In the genomic region with DNA sequence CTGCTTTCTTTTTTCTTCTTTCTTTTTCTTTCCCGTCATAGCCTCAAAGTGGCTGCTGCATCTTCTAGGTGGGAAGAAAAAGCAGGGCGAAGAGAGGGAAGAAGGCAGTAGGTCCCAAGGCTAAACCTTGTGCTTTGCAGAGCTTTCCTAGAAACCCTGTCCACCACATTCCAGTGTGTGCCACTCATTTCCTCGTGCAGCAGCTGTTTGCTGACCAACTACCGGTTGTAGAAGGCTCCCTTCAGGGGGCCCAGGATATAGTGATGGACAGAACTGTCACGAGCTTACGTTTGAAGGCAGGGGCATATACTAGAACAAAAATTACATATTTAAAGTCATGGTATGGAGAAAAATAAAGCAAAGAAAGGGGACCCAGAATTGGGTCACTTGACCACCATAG, we compare ENCODE assay signal across 19 cellular contexts.
DNase-seq lines count a peak whose midpoint lies in the region; ATAC-seq and TF ChIP-seq lines count a peak whose summit lies in the region.
"Had no signal": no experiment of that assay in that cellular context is flagged by ENCODE, and none has a peak within 500 bp of the region (broad histone marks: within the 10 kb centered on the region; RNA-seq: fewer than 3 reads in every experiment).

No MANE protein-coding gene starts in this region.

- peaks cover 4% of the 10 kb centered on the region; the same call in 1 of the 2 replicates for H3K36me3 ChIP-seq in IMR-90 (ENCODE audit: control insufficient read depth, insufficient read depth, low read length)
- H3K36me3 ChIP-seq in CD4-positive, alpha-beta memory T cell (ENCODE audit: insufficient read depth, low read length): no peaks in the 10 kb centered on the region
- no peaks in the 10 kb centered on the region for H3K36me3 ChIP-seq in ovary
- H3K36me3 ChIP-seq: gastrocnemius medialis, thoracic aorta had no signal

- H3K36me3 Mint-ChIP-seq in chondrocyte (ENCODE audit: low read depth): peaks cover 15% of the 10 kb centered on the region
- no peaks in the 10 kb centered on the region for H3K36me3 Mint-ChIP-seq in activated CD4-positive, alpha-beta memory T cell treated with anti-CD3 and anti-CD28 coated beads for 36 hours
- peaks cover 0 to 8% of the 10 kb centered on the region in 2 donors for H3K36me3 Mint-ChIP-seq in CD4-positive, alpha-beta memory T cell

- H3K79me1 ChIP-seq in IMR-90 (ENCODE audit: low read depth in 1 of 2, low read length in 2 of 2): peaks cover 4 to 44% of the 10 kb centered on the region in 2 experiments; a peak in 3 of 4 replicates

- H3K4me1 Mint-ChIP-seq in chondrocyte (ENCODE audit: low read depth): peaks cover 64% of the 10 kb centered on the region
- H3K4me1 Mint-ChIP-seq in activated CD4-positive, alpha-beta memory T cell treated with anti-CD3 and anti-CD28 coated beads for 36 hours (ENCODE audit: low read depth): peaks cover 9% of the 10 kb centered on the region
- H3K4me1 Mint-ChIP-seq in CD4-positive, alpha-beta memory T cell: peaks cover 6 to 36% (median 9%) of the 10 kb centered on the region in 4 donors

- TF ChIP-seq POLR2A in IMR-90 (IDR thresholded peaks at IDR 0.05; ENCODE audit: low read depth, low read length) (no peak), ovary (IDR thresholded peaks at IDR 0.05) (no peak)

- peak; percentile 17 for DNase-seq in ACHN
- peak; percentile 85 for DNase-seq in IMR-90
- DNase-seq in chondrocyte (ENCODE audit: low spot score): no peak
- peak; percentile 57 for DNase-seq in kidney tubule cell (ENCODE audit: low spot score)
- DNase-seq in stimulated activated CD4-positive, alpha-beta T cell treated with anti-CD3 and anti-CD28 coated beads, Interleukin-2, amount 100 ng/mL, for 24 hours: no peak
- no peak for DNase-seq in activated CD4-positive, alpha-beta memory T cell treated with anti-CD3 and anti-CD28 coated beads for 36 hours
- no peak for DNase-seq in CD4-positive, alpha-beta memory T cell
- no peak for DNase-seq in ovary
- DNase-seq: activated naive CD4-positive, alpha-beta T cell treated with anti-CD3 and anti-CD28 coated beads for 36 hours; gastrocnemius medialis; H7; kidney glomerular epithelial cell; NCI-H1417 treated with DMSO at 0.1 percent for 48 hours; NCI-H526; RPMI8226 had no signal

- H2AK9ac ChIP-seq in IMR-90 (replicated peaks; ENCODE audit: low read depth, low read length, poor library complexity): no peak overlapping the region

- peak overlapping the region; percentile 25; the same call in 1 of the 2 replicates for H2AK5ac ChIP-seq in IMR-90 (ENCODE audit: low read depth, low read length)

- no peak overlapping the region for H3K56ac ChIP-seq in IMR-90 (ENCODE audit: extremely low read depth, insufficient read depth, low read length)

- no peak for TF ChIP-seq EP300 in ovary (IDR thresholded peaks at IDR 0.05)

- CTCF ChIA-PET in IMR-90 (lab: Yijun Ruan, JAX): interaction anchor here (0.6 kb wide), 1 partner anchor 19 kb away, joined by 3 read pairs; no protein-coding TSS in a partner anchor
- CTCF ChIA-PET in activated CD4-positive, alpha-beta memory T cell treated with anti-CD3 and anti-CD28 coated beads for 36 hours (lab: Charles Lee): no interaction called here
- CTCF ChIA-PET in CD4-positive, alpha-beta memory T cell (lab: Charles Lee; ENCODE audit: partially characterized antibody): interaction anchor here (0.6 to 1.0 kb wide), 2 partner anchors 15 to 44 kb away, joined by 3 read pairs; no protein-coding TSS in a partner anchor

- peak overlapping the region; percentile 85; the same call in 1 of the 3 replicates for H2BK15ac ChIP-seq in IMR-90 (ENCODE audit: low read depth, low read length)

- peak overlapping the region; percentile 75 for H2BK5ac ChIP-seq in IMR-90 (ENCODE audit: low read depth, low read length, poor library complexity, severe bottlenecking)

- H2AFZ ChIP-seq in IMR-90 (replicated peaks; ENCODE audit: low read length, poor library complexity): peak overlapping the region; percentile 4

- no peak overlapping the region for H3K9ac ChIP-seq in IMR-90 (ENCODE audit: low read depth, low read length)

- WGBS in IMR-90 (ENCODE audit: extremely low coverage in 2 of 2, insufficient read length in 1 of 2), 2 experiments: no CpG with 5 or more reads among the region's 6 CpGs
- 85 to 88% (median 86%) methylated on average over 6 of the region's 6 CpGs for WGBS in ovary, 3 donors

- in situ Hi-C loops in ACHN (cut with HindIII; ENCODE audit: low pct_ligation_motif_present, low pct_unique_long_range_greater_than_20kb, low sequenced_read_pairs): no loop called here
- in situ Hi-C loops in IMR-90 (cut with MboI; ENCODE audit: low sequenced_read_pairs): no loop called here

- dilution Hi-C loops in IMR-90 (cut with HindIII; ENCODE audit: low sequenced_read_pairs, unreplicated experiment): no loop called here

- H3K27ac Mint-ChIP-seq in chondrocyte (ENCODE audit: unreplicated experiment): peak overlapping the region; percentile 77
- no peak overlapping the region for H3K27ac Mint-ChIP-seq in activated CD4-positive, alpha-beta memory T cell treated with anti-CD3 and anti-CD28 coated beads for 36 hours
- no peak overlapping the region for H3K27ac Mint-ChIP-seq in CD4-positive, alpha-beta memory T cell
- H3K27ac Mint-ChIP-seq: activated naive CD4-positive, alpha-beta T cell treated with anti-CD3 and anti-CD28 coated beads for 36 hours; nephron had no signal

- peak overlapping the region; percentile 77 for H2BK120ac ChIP-seq in IMR-90 (ENCODE audit: low read depth, low read length)

- peak overlapping the region; percentile 79 for H3K4ac ChIP-seq in IMR-90 (ENCODE audit: low read depth, low read length)

- 0 out of 2 replicates have a peak overlapping the region, but pooled peaks have one; percentile 7 for H3K14ac ChIP-seq in IMR-90 (replicated peaks; ENCODE audit: low read depth, low read length)

- H3K27me3 Mint-ChIP-seq in chondrocyte (ENCODE audit: low read depth): no peaks in the 10 kb centered on the region
- H3K27me3 Mint-ChIP-seq in activated CD4-positive, alpha-beta memory T cell treated with anti-CD3 and anti-CD28 coated beads for 36 hours: peaks cover 1% of the 10 kb centered on the region
- H3K27me3 Mint-ChIP-seq in CD4-positive, alpha-beta memory T cell: peaks cover 3 to 4% of the 10 kb centered on the region in 2 donors

- H3K27ac ChIP-seq in IMR-90 (ENCODE audit: insufficient read depth, low read length) (0 out of 2 replicates have a peak overlapping the region, but pooled peaks have one; percentile 7), ovary (no peak overlapping the region)
- no peak overlapping the region for H3K27ac ChIP-seq in CD4-positive, alpha-beta memory T cell (ENCODE audit: low read depth, low read length)
- H3K27ac ChIP-seq: gastrocnemius medialis, thoracic aorta had no signal

- H3K23ac ChIP-seq in IMR-90 (ENCODE audit: low read depth, low read length): no peak overlapping the region; the same call in 1 of the 2 replicates

- H3K9me3 ChIP-seq in IMR-90 (ENCODE audit: control insufficient read depth, insufficient read depth, low read length) (no peaks in the 10 kb centered on the region), ovary (no peaks in the 10 kb centered on the region)
- H3K9me3 ChIP-seq in CD4-positive, alpha-beta memory T cell (ENCODE audit: control insufficient read depth in 1 of 2, low read length in 2 of 2): no peaks in the 10 kb centered on the region
- H3K9me3 ChIP-seq: gastrocnemius medialis, thoracic aorta had no signal

- TF ChIP-seq CTCF in IMR-90 (conservative IDR thresholded peaks at IDR 0.05; ENCODE audit: low read depth, low read length) (no peak), chondrocyte (IDR thresholded peaks at IDR 0.05) (no peak), ovary (IDR thresholded peaks at IDR 0.05) (no peak)

- intact Hi-C loops in IMR-90 (cut with micrococcal nuclease) (no loop called here), ovary (cut with DNase I) (no loop called here)
- intact Hi-C loops in activated CD4-positive, alpha-beta memory T cell treated with anti-CD3 and anti-CD28 coated beads for 36 hours (cut with micrococcal nuclease): no loop called here
- intact Hi-C loops in CD4-positive, alpha-beta memory T cell (cut with micrococcal nuclease): no loop called here

- H3K18ac ChIP-seq in IMR-90 (ENCODE audit: low read depth, low read length): peak overlapping the region; percentile 58; the same call in 1 of the 2 replicates

- H3K9me1 ChIP-seq in IMR-90 (ENCODE audit: insufficient read depth, low read length): peaks cover 8% of the 10 kb centered on the region

- peak; percentile 63 for ATAC-seq in IMR-90 (ENCODE audit: low read depth)
- ATAC-seq: gastrocnemius medialis, GM12878 had no signal

- H3K4me3 ChIP-seq in IMR-90 (ENCODE audit: insufficient read depth, low read depth, low read length): no peak overlapping the region
- H3K4me3 ChIP-seq in CD4-positive, alpha-beta memory T cell (ENCODE audit: low read length in 2 of 2): no peak overlapping the region
- no peak overlapping the region for H3K4me3 ChIP-seq in ovary
- H3K4me3 ChIP-seq: gastrocnemius medialis, GM12878, skin epidermis, thoracic aorta had no signal

- POLR2A ChIA-PET in IMR-90 (lab: Charles Lee; ENCODE audit: unreplicated experiment): no interaction called here
- POLR2A ChIA-PET in activated CD4-positive, alpha-beta memory T cell treated with anti-CD3 and anti-CD28 coated beads for 36 hours (lab: Charles Lee): no interaction called here
- POLR2A ChIA-PET in CD4-positive, alpha-beta memory T cell (lab: Charles Lee; ENCODE audit: partially characterized antibody): no interaction called here

- no peaks in the 10 kb centered on the region for H3K9me3 Mint-ChIP-seq in chondrocyte (ENCODE audit: low read depth)
- H3K9me3 Mint-ChIP-seq in activated CD4-positive, alpha-beta memory T cell treated with anti-CD3 and anti-CD28 coated beads for 36 hours: no peaks in the 10 kb centered on the region
- peaks cover 0 to 1% (median 0%) of the 10 kb centered on the region in 8 donors for H3K9me3 Mint-ChIP-seq in CD4-positive, alpha-beta memory T cell
- H3K9me3 Mint-ChIP-seq: activated naive CD4-positive, alpha-beta T cell treated with anti-CD3 and anti-CD28 coated beads for 36 hours; nephron had no signal

- H3K4me3 Mint-ChIP-seq in chondrocyte (ENCODE audit: unreplicated experiment): no peak overlapping the region
- H3K4me3 Mint-ChIP-seq in activated CD4-positive, alpha-beta memory T cell treated with anti-CD3 and anti-CD28 coated beads for 36 hours: no peak overlapping the region
- H3K4me3 Mint-ChIP-seq in CD4-positive, alpha-beta memory T cell: no peak overlapping the region
- H3K4me3 Mint-ChIP-seq: activated naive CD4-positive, alpha-beta T cell treated with anti-CD3 and anti-CD28 coated beads for 36 hours; nephron had no signal

- peak overlapping the region; percentile 67 for H4K91ac ChIP-seq in IMR-90 (ENCODE audit: insufficient read depth, low read depth, low read length)

- H3K4me2 ChIP-seq in IMR-90 (ENCODE audit: low read depth, low read length): no peak overlapping the region

- peak overlapping the region in 1 of 2 experiments; percentile 47; a peak in 2 of 4 replicates for H4K8ac ChIP-seq in IMR-90 (ENCODE audit: low read depth in 2 of 2, low read length in 2 of 2)

- H4K5ac ChIP-seq in IMR-90 (ENCODE audit: low read depth, low read length): no peak overlapping the region

- no TSS peak for BruUV-seq in IMR-90 (replicated peaks; lab: Mats Ljungman, UMichigan)

- peak overlapping the region; percentile 28; the same call in 1 of the 2 replicates for H2BK20ac ChIP-seq in IMR-90 (ENCODE audit: low read depth, low read length)

- H3K4me1 ChIP-seq in IMR-90 (ENCODE audit: control insufficient read depth, insufficient read depth, low read length) (peaks cover 12% of the 10 kb centered on the region), ovary (ENCODE audit: insufficient read depth) (peaks cover 5% of the 10 kb centered on the region)
- H3K4me1 ChIP-seq in CD4-positive, alpha-beta memory T cell (ENCODE audit: insufficient read depth, low read length): peaks cover 4% of the 10 kb centered on the region

- no peaks in the 10 kb centered on the region for H3K27me3 ChIP-seq in IMR-90 (ENCODE audit: control insufficient read depth, insufficient read depth, low read length)
- no peaks in the 10 kb centered on the region for H3K27me3 ChIP-seq in CD4-positive, alpha-beta memory T cell (ENCODE audit: insufficient read depth, low read length)
- no peaks in the 10 kb centered on the region for H3K27me3 ChIP-seq in ovary
- H3K27me3 ChIP-seq: gastrocnemius medialis had no signal

- H4K20me1 ChIP-seq in IMR-90 (ENCODE audit: insufficient read depth, low read length): no peaks in the 10 kb centered on the region; the same call in 1 of the 2 replicates

- no peak for TF ChIP-seq RAD21 in IMR-90 (IDR thresholded peaks at IDR 0.05; ENCODE audit: low read length)

Comparison
In these comparisons a context has a peak if more than half of its experiments do, and no peak if none do; other contexts are left out.
1. DNase-seq: peak in ACHN (single experiment), IMR-90 (single experiment) and kidney tubule cell (single experiment); none in chondrocyte (single experiment), stimulated activated CD4-positive, alpha-beta T cell treated with anti-CD3 and anti-CD28 coated beads, Interleukin-2, amount 100 ng/mL, for 24 hours (0 of 2), activated CD4-positive, alpha-beta memory T cell treated with anti-CD3 and anti-CD28 coated beads for 36 hours (single experiment), CD4-positive, alpha-beta memory T cell (0 of 5) and ovary (0 of 5).